ENCODE assay signal across 10 cellular contexts in the genomic region with DNA sequence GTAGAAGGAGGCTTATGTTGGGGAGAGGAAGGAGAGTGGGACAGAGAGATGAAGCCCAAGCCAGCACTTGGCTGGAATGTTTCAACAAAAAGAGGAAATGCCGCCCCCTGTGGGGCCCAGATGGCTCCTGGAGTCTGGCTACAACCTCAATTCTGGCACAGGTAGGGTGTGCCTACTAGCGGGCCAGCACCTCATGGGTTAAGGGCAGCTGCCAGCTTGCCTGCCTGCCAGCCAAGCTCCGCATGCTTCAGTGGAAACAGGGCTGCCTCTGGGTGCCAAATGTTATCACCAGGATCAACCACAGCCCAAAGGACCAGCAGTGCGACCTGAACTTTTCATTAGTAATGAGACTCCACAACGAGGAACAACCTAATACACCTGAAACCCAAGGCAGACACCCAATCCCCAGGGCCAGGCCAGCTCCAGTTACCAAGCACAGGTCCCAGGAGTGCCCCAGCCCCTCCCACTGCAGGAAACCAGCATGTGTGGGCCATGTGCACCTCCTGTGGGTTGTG. TPM values are rescaled to one million over a fixed set of nuclear protein-coding genes. Genes with fewer than 3 reads are reported as not detected.
A peak's percentile ranks its signal among the peaks of the same experiment; 100 is the strongest.
DNase-seq lines count a peak whose midpoint lies in the region; ATAC-seq, FAIRE-seq and TF ChIP-seq lines count a peak whose summit lies in the region.
"Had no signal": no experiment of that assay in that cellular context is flagged by ENCODE, and none has a peak within 500 bp of the region (broad histone marks: within the 10 kb centered on the region; RNA-seq: fewer than 3 reads in every experiment).

No MANE protein-coding gene starts in this region.

- H3K9ac ChIP-seq in endodermal cell (ENCODE audit: extremely low read depth, low read length, poor library complexity, severe bottlenecking) (no peak overlapping the region), skeletal muscle tissue (ENCODE audit: low read depth in 1 of 3, low read length in 3 of 3) (peak overlapping the region in 1 of 3 donors; percentile 40)

- H3K4me3 Mint-ChIP-seq in MCF 10A (ENCODE audit: unreplicated experiment) (no peak overlapping the region), endodermal cell (no peak overlapping the region)
- no peak overlapping the region for H3K4me3 Mint-ChIP-seq in activated CD8-positive, alpha-beta memory T cell treated with anti-CD3 and anti-CD28 coated beads, Interleukin-2, amount 10 ng/mL, durations not matched to agents 7 days and 5 days

- POLR2A ChIA-PET in MCF 10A (lab: Yijun Ruan, JAX) = interaction anchor here (1.0 kb wide), 1 partner anchor 26 kb away, joined by 3 read pairs; no protein-coding TSS in a partner anchor

- H3K36me3 ChIP-seq in endodermal cell (ENCODE audit: control insufficient read depth, insufficient read depth, low read length) (peaks cover 10% of the 10 kb centered on the region), skeletal muscle tissue (ENCODE audit: control insufficient read depth in 3 of 3, insufficient read depth in 3 of 3, low read length in 3 of 3) (peaks cover 0 to under 1% (median 0%) of the 10 kb centered on the region in 3 donors), adrenal gland (replicated peaks in 1 of 2) (no peaks in the 10 kb centered on the region)
- H3K36me3 ChIP-seq: SJCRH30 had no signal

- H3K27me3 Mint-ChIP-seq in MCF 10A (ENCODE audit: insufficient read depth, unreplicated experiment) (no peaks in the 10 kb centered on the region), endodermal cell (ENCODE audit: insufficient read depth) (no peaks in the 10 kb centered on the region)
- no peaks in the 10 kb centered on the region for H3K27me3 Mint-ChIP-seq in activated CD8-positive, alpha-beta memory T cell treated with anti-CD3 and anti-CD28 coated beads, Interleukin-2, amount 10 ng/mL, durations not matched to agents 7 days and 5 days

- no peak for ATAC-seq in activated CD8-positive, alpha-beta memory T cell treated with anti-CD3 and anti-CD28 coated beads, Interleukin-2, amount 10 ng/mL, durations not matched to agents 7 days and 5 days
- ATAC-seq: sciatic nerve had no signal

- H3K27ac Mint-ChIP-seq in MCF 10A (ENCODE audit: low read depth, unreplicated experiment) = no peak overlapping the region
- no peak overlapping the region for H3K27ac Mint-ChIP-seq in endodermal cell
- no peak overlapping the region for H3K27ac Mint-ChIP-seq in activated CD8-positive, alpha-beta memory T cell treated with anti-CD3 and anti-CD28 coated beads, Interleukin-2, amount 10 ng/mL, durations not matched to agents 7 days and 5 days

- H3K27me3 ChIP-seq in endodermal cell (ENCODE audit: control insufficient read depth, insufficient read depth, low read length, poor library complexity, severe bottlenecking) (no peaks in the 10 kb centered on the region), skeletal muscle tissue (ENCODE audit: control insufficient read depth in 3 of 3, insufficient read depth in 3 of 3, low read length in 3 of 3) (no peaks in the 10 kb centered on the region), adrenal gland (no peaks in the 10 kb centered on the region)
- H3K27me3 ChIP-seq: SJCRH30 had no signal

- peak; percentile 55 to 88 for DNase-seq in T47D (ENCODE audit: low read depth in 1 of 2, low spot score in 1 of 2)
- DNase-seq in MCF 10A (ENCODE audit: unreplicated experiment) = no peak
- peak; percentile 80 for DNase-seq in NCI-H446 treated with DMSO at 0.1 percent for 48 hours (lab: John Stamatoyannopoulos, UW)
- DNase-seq in endodermal cell = peak; percentile 88
- no peak for DNase-seq in adrenal gland
- DNase-seq in H54 (ENCODE audit: insufficient read length, low spot score) = no peak
- DNase-seq in activated CD8-positive, alpha-beta memory T cell treated with anti-CD3 and anti-CD28 coated beads, Interleukin-2, amount 10 ng/mL, durations not matched to agents 7 days and 5 days = no peak
- DNase-seq: SJCRH30 had no signal

- H3K4me1 ChIP-seq in endodermal cell (ENCODE audit: control insufficient read depth, insufficient read depth, low read length) (peaks cover 4% of the 10 kb centered on the region), skeletal muscle tissue (ENCODE audit: control insufficient read depth in 3 of 3, insufficient read depth in 3 of 3, low read length in 3 of 3) (peaks cover 15 to 31% (median 18%) of the 10 kb centered on the region in 3 donors), adrenal gland (replicated peaks in 1 of 2) (no peaks in the 10 kb centered on the region)
- H3K4me1 ChIP-seq: SJCRH30 had no signal

- H3K4me1 Mint-ChIP-seq in MCF 10A (ENCODE audit: insufficient read depth, unreplicated experiment) (no peaks in the 10 kb centered on the region), endodermal cell (peaks cover 23% of the 10 kb centered on the region)
- peaks cover 4% of the 10 kb centered on the region for H3K4me1 Mint-ChIP-seq in activated CD8-positive, alpha-beta memory T cell treated with anti-CD3 and anti-CD28 coated beads, Interleukin-2, amount 10 ng/mL, durations not matched to agents 7 days and 5 days

- H3K27ac ChIP-seq in endodermal cell (ENCODE audit: low read depth, low read length) = no peak overlapping the region
- peak overlapping the region; percentile 9 for H3K27ac ChIP-seq in skeletal muscle tissue (ENCODE audit: low read depth, low read length)
- no peak overlapping the region for H3K27ac ChIP-seq in adrenal gland
- H3K27ac ChIP-seq: SJCRH30 had no signal

- no TSS peak for BruUV-seq in MCF 10A (replicated peaks; lab: Mats Ljungman, UMichigan)

- H3K36me3 Mint-ChIP-seq in MCF 10A (ENCODE audit: insufficient read depth, unreplicated experiment) (no peaks in the 10 kb centered on the region), endodermal cell (ENCODE audit: low read depth) (peaks cover 31% of the 10 kb centered on the region)
- no peaks in the 10 kb centered on the region for H3K36me3 Mint-ChIP-seq in activated CD8-positive, alpha-beta memory T cell treated with anti-CD3 and anti-CD28 coated beads, Interleukin-2, amount 10 ng/mL, durations not matched to agents 7 days and 5 days

- intact Hi-C loops in MCF 10A (cut with micrococcal nuclease) (no loop called here), adrenal gland (cut with DNase I) (no loop called here)

- TF ChIP-seq CTCF in MCF 10A (IDR thresholded peaks at IDR 0.05; ENCODE audit: unreplicated experiment) (no peak), endodermal cell (conservative IDR thresholded peaks at IDR 0.05) (peak; percentile 71), adrenal gland (IDR thresholded peaks at IDR 0.05) (no peak)

- TF ChIP-seq POLR2A in adrenal gland (IDR thresholded peaks at IDR 0.05) (no peak), H54 (IDR thresholded peaks at IDR 0.05; ENCODE audit: low read depth, low read length) (no peak)

- in situ Hi-C loops in T47D (cut with HindIII; ENCODE audit: low pct_unique_long_range_greater_than_20kb, low sequenced_read_pairs) = no loop called here

- CTCF ChIA-PET in MCF 10A (lab: Yijun Ruan, JAX) = interaction anchor here (0.7 kb wide), 2 partner anchors 22 to 95 kb away, joined by 3 read pairs; no protein-coding TSS in a partner anchor
- CTCF ChIA-PET in activated CD8-positive, alpha-beta memory T cell treated with anti-CD3 and anti-CD28 coated beads, Interleukin-2, amount 10 ng/mL, durations not matched to agents 7 days and 5 days (lab: Charles Lee) = interaction anchor here (2.0 kb wide), 1 partner anchor 46 kb away, joined by 8 read pairs; no protein-coding TSS in a partner anchor

- no peaks in the 10 kb centered on the region for H3K9me3 ChIP-seq in endodermal cell (ENCODE audit: control insufficient read depth, low read length)
- no peaks in the 10 kb centered on the region for H3K9me3 ChIP-seq in skeletal muscle tissue (ENCODE audit: control insufficient read depth in 3 of 3, low read length in 3 of 3)
- H3K9me3 ChIP-seq in adrenal gland (replicated peaks in 1 of 3) = no peaks in the 10 kb centered on the region
- H3K9me3 ChIP-seq: SJCRH30 had no signal

- no peaks in the 10 kb centered on the region for H3K9me3 Mint-ChIP-seq in MCF 10A (ENCODE audit: unreplicated experiment)
- H3K9me3 Mint-ChIP-seq in endodermal cell = peaks cover 18% of the 10 kb centered on the region
- no peaks in the 10 kb centered on the region for H3K9me3 Mint-ChIP-seq in activated CD8-positive, alpha-beta memory T cell treated with anti-CD3 and anti-CD28 coated beads, Interleukin-2, amount 10 ng/mL, durations not matched to agents 7 days and 5 days (ENCODE audit: low read depth)

- 73 to 84% methylated on average over 2 to 5 of the region's 5 CpGs for WGBS in endodermal cell (ENCODE audit: insufficient coverage in 1 of 2, insufficient read length in 1 of 2), 2 experiments
- 73 to 75% (median 75%) methylated on average over 5 of the region's 5 CpGs for whole genome bisulfite sequencing in adrenal gland, 4 donors

- H3K4me3 ChIP-seq in endodermal cell (ENCODE audit: low read length) (no peak overlapping the region), skeletal muscle tissue (ENCODE audit: low read length in 3 of 3) (no peak overlapping the region), adrenal gland (no peak overlapping the region)
- H3K4me3 ChIP-seq: SJCRH30 had no signal

- no peak for FAIRE-seq in H54 (lab: Jason Lieb, UNC)

RNA-seq across cellular contexts. Expression of gene RAB15, which starts 11.3 kb away (rescaled TPM):
- 0.28 and 0.66 TPM in 2 replicates for total RNA-seq in MCF 10A (2022)
- total RNA-seq in endodermal cell = 10 to 100 TPM; 48.7 to 77.2 TPM
- 27.7 TPM for polyA plus RNA-seq in endodermal cell (2013, experiment 1 of 2)
- 24.4 TPM for polyA plus RNA-seq in endodermal cell (2013, experiment 2 of 2)
- total RNA-seq in skeletal muscle tissue = 8.4 TPM
- 1 to 10 TPM in 7 of 8 donors, under 1 TPM in 1; 0.95 to 8.9 (median 3.2) TPM for total RNA-seq in adrenal gland
- 1 to 10 TPM; 3.6 to 8.6 (median 5.8) TPM for polyA plus RNA-seq in adrenal gland
- total RNA-seq in activated CD8-positive, alpha-beta memory T cell treated with anti-CD3 and anti-CD28 coated beads, Interleukin-2, amount 10 ng/mL, durations not matched to agents 7 days and 5 days = 1 to 10 TPM; 2.1 to 2.3 TPM

RNA-seq across cellular contexts. Expression of gene GPX2, which starts 18.3 kb away (rescaled TPM):
- total RNA-seq in MCF 10A (2022) (not detected in 2 replicates), endodermal cell (1 to 10 TPM; 2.6 to 3.7 TPM), skeletal muscle tissue (not detected), adrenal gland (under 1 TPM in 2 of 8 donors, not detected in 6; 0.31 to 0.36 TPM)
- polyA plus RNA-seq in endodermal cell (2013, experiment 1 of 2) = 0.78 TPM
- 1.3 TPM for polyA plus RNA-seq in endodermal cell (2013, experiment 2 of 2)
- 1 to 10 TPM in 1 of 3 donors, under 1 TPM in 1, not detected in 1; 0.73 to 1.4 TPM for polyA plus RNA-seq in adrenal gland
- not detected for total RNA-seq in activated CD8-positive, alpha-beta memory T cell treated with anti-CD3 and anti-CD28 coated beads, Interleukin-2, amount 10 ng/mL, durations not matched to agents 7 days and 5 days
- total RNA-seq: sciatic nerve, SJCRH30 had no signal

RNA-seq across cellular contexts. Expression of gene FNTB, which starts 25.9 kb away (rescaled TPM):
- total RNA-seq in MCF 10A (2022) (12.2 and 13.1 TPM in 2 replicates), endodermal cell (10 to 100 TPM; 17.2 to 21.3 TPM), skeletal muscle tissue (5.7 TPM), adrenal gland (10 to 100 TPM; 12.2 to 27.2 (median 25.0) TPM)
- polyA plus RNA-seq in endodermal cell (2013, experiment 1 of 2) = 18.8 TPM
- 22.1 TPM for polyA plus RNA-seq in endodermal cell (2013, experiment 2 of 2)
- polyA plus RNA-seq in adrenal gland = 10 to 100 TPM; 18.0 to 20.2 (median 18.7) TPM
- 10 to 100 TPM; 15.0 to 15.6 TPM for total RNA-seq in activated CD8-positive, alpha-beta memory T cell treated with anti-CD3 and anti-CD28 coated beads, Interleukin-2, amount 10 ng/mL, durations not matched to agents 7 days and 5 days

RNA-seq across cellular contexts. Expression of gene CHURC1, which starts 46.6 kb away (rescaled TPM):
- total RNA-seq in MCF 10A (2022) (72.5 and 89.2 TPM in 2 replicates), endodermal cell (10 to 100 TPM; 56.7 to 63.2 TPM), skeletal muscle tissue (33.4 TPM), adrenal gland (100 to 1,000 TPM in 1 of 8 donors, 10 to 100 TPM in 7; 54.4 to 101 (median 74.2) TPM)
- 48.4 TPM for polyA plus RNA-seq in endodermal cell (2013, experiment 1 of 2)
- polyA plus RNA-seq in endodermal cell (2013, experiment 2 of 2) = 36.6 TPM
- polyA plus RNA-seq in adrenal gland = 10 to 100 TPM; 36.7 to 97.0 (median 46.4) TPM
- 10 to 100 TPM; 49.3 to 57.9 TPM for total RNA-seq in activated CD8-positive, alpha-beta memory T cell treated with anti-CD3 and anti-CD28 coated beads, Interleukin-2, amount 10 ng/mL, durations not matched to agents 7 days and 5 days

Comparison
In these comparisons a context has a peak if more than half of its experiments do, and no peak if none do; other contexts are left out.
1. DNase-seq: peak in T47D (2 of 2), NCI-H446 treated with DMSO at 0.1 percent for 48 hours (single experiment) and endodermal cell (single experiment); none in MCF 10A (single experiment), adrenal gland (0 of 7), H54 (single experiment) and activated CD8-positive, alpha-beta memory T cell treated with anti-CD3 and anti-CD28 coated beads, Interleukin-2, amount 10 ng/mL, durations not matched to agents 7 days and 5 days (single experiment).